8 cellular contexts compared by ENCODE assay signal in the genomic region with DNA sequence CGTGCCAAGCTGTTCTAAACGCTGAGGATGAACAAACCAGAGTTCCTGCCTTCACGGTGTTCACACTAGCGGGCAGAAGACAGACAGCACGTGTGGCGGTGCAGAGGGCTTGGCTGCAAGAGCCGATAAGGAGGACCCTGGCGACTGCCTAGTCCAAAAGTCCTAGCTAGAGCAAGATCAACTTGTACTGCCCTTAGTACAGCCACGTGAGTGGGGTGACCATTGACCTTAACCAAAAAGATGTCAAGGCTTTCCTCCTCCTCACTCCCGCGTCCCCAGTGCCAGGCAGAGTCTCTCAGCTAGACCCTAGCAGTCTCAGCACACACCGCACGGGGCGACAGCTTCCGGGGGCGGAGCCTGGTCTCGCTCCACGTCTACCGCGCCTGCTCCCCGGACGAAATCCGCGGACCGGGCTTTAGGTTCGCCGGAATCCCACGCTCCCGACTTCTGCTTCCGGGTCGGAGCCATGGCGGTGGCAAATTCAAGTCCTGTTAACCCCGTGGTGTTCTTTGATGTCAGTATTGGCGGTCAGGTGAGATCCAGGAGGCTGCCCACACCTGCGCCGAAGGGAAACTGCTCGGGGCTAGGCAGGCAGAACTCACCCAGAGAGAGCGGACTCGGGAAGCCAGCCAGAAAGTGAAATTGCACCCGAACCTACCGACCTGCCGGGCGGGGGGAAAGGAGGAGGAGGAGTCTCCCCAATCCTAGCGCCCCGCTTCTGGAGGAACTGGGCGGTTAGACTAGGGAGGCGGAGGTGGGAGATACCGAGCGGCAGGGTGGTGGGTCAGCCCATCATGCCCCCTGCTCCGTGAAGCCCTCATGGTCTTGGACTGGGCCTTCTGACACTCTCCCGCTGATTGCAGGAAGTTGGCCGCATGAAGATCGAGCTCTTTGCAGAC. TPM values are rescaled to one million over a fixed set of nuclear protein-coding genes. Genes with fewer than 3 reads are reported as not detected.
A peak's percentile ranks its signal among the peaks of the same experiment; 100 is the strongest.
DNase-seq lines count a peak whose midpoint lies in the region; ATAC-seq and TF ChIP-seq lines count a peak whose summit lies in the region.

Gene PPIH, plus strand, starts transcription at position 443 of the 899 bp plus-strand sequence. Its CDS starts 24 bp downstream, at position 467.

- POLR2A ChIA-PET in activated naive CD8-positive, alpha-beta T cell treated with anti-CD3 and anti-CD28 coated beads, Interleukin-2, amount 10 ng/mL, durations not matched to agents 7 days and 5 days (lab: Charles Lee): interaction anchor here (0.6 to 2.5 kb wide), 7 partner anchors 24 to 1796 kb away, joined by 3 to 42 read pairs (median 4); partner anchors contain the start of genes C1orf50, CCDC30, CITED4 and P3H1

- peak within 1 kb of the TSS; percentile 74 for H2AFZ ChIP-seq in SU-DHL-6 (ENCODE audit: low read depth, low read length, severe bottlenecking)

- WGBS in thymus: under 1% methylated on average over 53 of the region's 53 CpGs

- H3K36me3 ChIP-seq in SU-DHL-6 (ENCODE audit: low read length): peaks cover 23% of the 10 kb centered on the region
- H3K36me3 ChIP-seq in thymus (ENCODE audit: control insufficient read depth, insufficient read depth): peaks cover 7% of the 10 kb centered on the region

- H3K9me3 ChIP-seq in SU-DHL-6 (ENCODE audit: insufficient read depth, low read length): no peaks in the 10 kb centered on the region
- no peaks in the 10 kb centered on the region for H3K9me3 ChIP-seq in thymus (ENCODE audit: control insufficient read depth)

- peaks cover 18% of the 10 kb centered on the region for H3K36me3 Mint-ChIP-seq in activated naive CD8-positive, alpha-beta T cell treated with anti-CD3 and anti-CD28 coated beads, Interleukin-2, amount 10 ng/mL, durations not matched to agents 7 days and 5 days
- peaks cover 5% of the 10 kb centered on the region for H3K36me3 Mint-ChIP-seq in osteocyte (ENCODE audit: unreplicated experiment)

- H3K9me3 Mint-ChIP-seq in activated naive CD8-positive, alpha-beta T cell treated with anti-CD3 and anti-CD28 coated beads, Interleukin-2, amount 10 ng/mL, durations not matched to agents 7 days and 5 days: no peaks in the 10 kb centered on the region
- no peaks in the 10 kb centered on the region for H3K9me3 Mint-ChIP-seq in osteocyte (ENCODE audit: unreplicated experiment)

- intact Hi-C loops in head of caudate nucleus (cut with DNase I): no loop called here

- H3K4me3 ChIP-seq in GM12865 (ENCODE audit: low read depth, low read length) (peak within 1 kb of the TSS; percentile 91), SU-DHL-6 (ENCODE audit: insufficient read depth, low read length, poor library complexity, severe bottlenecking) (peak within 1 kb of the TSS; percentile 84), thymus (ENCODE audit: low read length) (peak within 1 kb of the TSS; percentile 64)

- H3K4me3 Mint-ChIP-seq in activated naive CD8-positive, alpha-beta T cell treated with anti-CD3 and anti-CD28 coated beads, Interleukin-2, amount 10 ng/mL, durations not matched to agents 7 days and 5 days: peak within 1 kb of the TSS; percentile 94
- peak within 1 kb of the TSS; percentile 98 for H3K4me3 Mint-ChIP-seq in osteocyte (ENCODE audit: unreplicated experiment)

- DNase-seq in GM12865 (ENCODE audit: low read depth): peak; percentile 95
- peak; percentile 94 for DNase-seq in NCI-H128 (lab: John Stamatoyannopoulos, UW; ENCODE audit: unreplicated experiment)
- peak; percentile 94 for DNase-seq in activated naive CD8-positive, alpha-beta T cell treated with anti-CD3 and anti-CD28 coated beads, Interleukin-2, amount 10 ng/mL, durations not matched to agents 7 days and 5 days
- peak; percentile 93 to 98 (median 97) for DNase-seq in head of caudate nucleus
- peak; percentile 96 for DNase-seq in osteocyte (ENCODE audit: extremely low spot score, unreplicated experiment)

- H3K27ac Mint-ChIP-seq in activated naive CD8-positive, alpha-beta T cell treated with anti-CD3 and anti-CD28 coated beads, Interleukin-2, amount 10 ng/mL, durations not matched to agents 7 days and 5 days: peak within 1 kb of the TSS; percentile 94
- H3K27ac Mint-ChIP-seq in osteocyte (ENCODE audit: unreplicated experiment): peak within 1 kb of the TSS; percentile 92

- H3K4me1 ChIP-seq in thymus (ENCODE audit: control insufficient read depth, insufficient read depth, low read length): peaks cover 11% of the 10 kb centered on the region

- H3K27me3 Mint-ChIP-seq in activated naive CD8-positive, alpha-beta T cell treated with anti-CD3 and anti-CD28 coated beads, Interleukin-2, amount 10 ng/mL, durations not matched to agents 7 days and 5 days: no peaks in the 10 kb centered on the region
- H3K27me3 Mint-ChIP-seq in osteocyte (ENCODE audit: unreplicated experiment): peaks cover 11% of the 10 kb centered on the region

- ATAC-seq in HG02642 (IDR thresholded peaks at IDR 0.05; ENCODE audit: poor library complexity, unreplicated experiment): peak; percentile 96
- peak; percentile 97 for ATAC-seq in activated naive CD8-positive, alpha-beta T cell treated with anti-CD3 and anti-CD28 coated beads, Interleukin-2, amount 10 ng/mL, durations not matched to agents 7 days and 5 days (ENCODE audit: low read depth)

- H3K4me1 Mint-ChIP-seq in activated naive CD8-positive, alpha-beta T cell treated with anti-CD3 and anti-CD28 coated beads, Interleukin-2, amount 10 ng/mL, durations not matched to agents 7 days and 5 days: peaks cover 34% of the 10 kb centered on the region
- peaks cover 21% of the 10 kb centered on the region for H3K4me1 Mint-ChIP-seq in osteocyte (ENCODE audit: unreplicated experiment)

- peak within 1 kb of the TSS; percentile 80 for H3K9ac ChIP-seq in SU-DHL-6 (ENCODE audit: low read length)

- peaks cover 6% of the 10 kb centered on the region; the same call in 1 of the 2 replicates for H3F3A ChIP-seq in SU-DHL-6 (ENCODE audit: insufficient read depth)

- H3K27ac ChIP-seq in SU-DHL-6 (ENCODE audit: low read depth, low read length): peak within 1 kb of the TSS; percentile 30
- peak within 1 kb of the TSS; percentile 83 for H3K27ac ChIP-seq in thymus (ENCODE audit: low read depth)

- no peaks in the 10 kb centered on the region for H3K9me2 ChIP-seq in SU-DHL-6 (replicated peaks; ENCODE audit: insufficient read depth, low read length)

- H3K4me2 ChIP-seq in SU-DHL-6 (ENCODE audit: low read depth, low read length, poor library complexity, severe bottlenecking): peak within 1 kb of the TSS; percentile 80

- peaks cover 38% of the 10 kb centered on the region for H3K79me2 ChIP-seq in SU-DHL-6 (ENCODE audit: insufficient read depth, low read length)

- TF ChIP-seq CTCF in GM12865 (IDR thresholded peaks at IDR 0.05; ENCODE audit: insufficient read depth, low read depth, low read length, missing control alignments): peak; percentile 19
- TF ChIP-seq CTCF in SU-DHL-6 (IDR thresholded peaks at IDR 0.05; ENCODE audit: insufficient read depth, low read length, poor library complexity, severe bottlenecking): no peak
- peak; percentile 26 for TF ChIP-seq CTCF in osteocyte (IDR thresholded peaks at IDR 0.05)

- H3K27me3 ChIP-seq in SU-DHL-6 (ENCODE audit: low read length): no peaks in the 10 kb centered on the region
- H3K27me3 ChIP-seq in thymus (ENCODE audit: control insufficient read depth, insufficient read depth): no peaks in the 10 kb centered on the region

- no peaks in the 10 kb centered on the region for H4K20me1 ChIP-seq in SU-DHL-6 (ENCODE audit: low read depth, low read length)

RNA-seq across cellular contexts. Expression of gene PPIH, which starts in this region (rescaled TPM):
- 10 to 100 TPM; 90.3 to 98.6 TPM for total RNA-seq in activated naive CD8-positive, alpha-beta T cell treated with anti-CD3 and anti-CD28 coated beads, Interleukin-2, amount 10 ng/mL, durations not matched to agents 7 days and 5 days
- total RNA-seq in osteocyte: 26.7 and 30.2 TPM in 2 replicates
- polyA plus RNA-seq in thymus: 49.7 TPM

Comparison
In these comparisons a context has a peak if more than half of its experiments do, and no peak if none do; other contexts are left out.
1. Peak in every context shown above with its lines: DNase-seq, ATAC-seq, H3K4me3 ChIP-seq and H3K27ac ChIP-seq.